8 cellular contexts compared by ENCODE assay signal in genomic region chrX:12701625-12702024, GRCh38.
DNase-seq lines count a peak whose midpoint lies in the region; ATAC-seq and TF ChIP-seq lines count a peak whose summit lies in the region.

No MANE protein-coding gene starts in this region.

- no peak overlapping the region for H3K27ac Mint-ChIP-seq in endothelial cell (ENCODE audit: unreplicated experiment)
- no peak overlapping the region for H3K27ac Mint-ChIP-seq in activated T-helper 2 cell treated with anti-CD3 and anti-CD28 coated beads, Interferon-gamma antibody, Interleukin-2, Interleukin-4, amounts not matched to agents 10 μg/mL and 5 μg/mL and 100 μg/mL, durations not matched to agents 14 hours and 24 hours and 36 hours

- H3K4me3 ChIP-seq in GM23248 (no peak overlapping the region), SU-DHL-6 (ENCODE audit: insufficient read depth, low read length, poor library complexity, severe bottlenecking) (no peak overlapping the region)

- H3K36me3 ChIP-seq in GM23248 (ENCODE audit: low read depth) (no peaks in the 10 kb centered on the region), SU-DHL-6 (ENCODE audit: low read length) (no peaks in the 10 kb centered on the region)

- H3K27ac ChIP-seq in GM23248 (no peak overlapping the region), SU-DHL-6 (ENCODE audit: low read depth, low read length) (no peak overlapping the region)

- no peaks in the 10 kb centered on the region for H3K4me1 ChIP-seq in GM23248 (ENCODE audit: insufficient read depth)

- H4K20me1 ChIP-seq in GM23248 (ENCODE audit: insufficient read depth) (no peaks in the 10 kb centered on the region), SU-DHL-6 (ENCODE audit: low read depth, low read length) (no peaks in the 10 kb centered on the region)

- H3K4me2 ChIP-seq in GM23248 (ENCODE audit: unreplicated experiment) (no peak overlapping the region), SU-DHL-6 (ENCODE audit: low read depth, low read length, poor library complexity, severe bottlenecking) (no peak overlapping the region)

- H3K79me2 ChIP-seq in GM23248 (ENCODE audit: insufficient read depth) (no peaks in the 10 kb centered on the region), SU-DHL-6 (ENCODE audit: insufficient read depth, low read length) (no peaks in the 10 kb centered on the region)

- H3K9me2 ChIP-seq in GM23248 (ENCODE audit: insufficient read depth): no peaks in the 10 kb centered on the region
- no peaks in the 10 kb centered on the region for H3K9me2 ChIP-seq in SU-DHL-6 (replicated peaks; ENCODE audit: insufficient read depth, low read length)

- 28 to 32% methylated on average over 18 of the region's 18 CpGs for WGBS in GM23248 (ENCODE audit: low coverage in 1 of 2, low lambda C conversion rate in 2 of 2, missing lambda C conversion rate in 2 of 2), 2 experiments

- H3K9me3 ChIP-seq in GM23248 (ENCODE audit: low read depth): no peaks in the 10 kb centered on the region
- H3K9me3 ChIP-seq in SU-DHL-6 (ENCODE audit: insufficient read depth, low read length): no peaks in the 10 kb centered on the region

- no peaks in the 10 kb centered on the region for H3K4me1 Mint-ChIP-seq in endothelial cell (ENCODE audit: unreplicated experiment)
- no peaks in the 10 kb centered on the region for H3K4me1 Mint-ChIP-seq in activated T-helper 2 cell treated with anti-CD3 and anti-CD28 coated beads, Interferon-gamma antibody, Interleukin-2, Interleukin-4, amounts not matched to agents 10 μg/mL and 5 μg/mL and 100 μg/mL, durations not matched to agents 14 hours and 24 hours and 36 hours (ENCODE audit: low read depth)

- H3F3A ChIP-seq in GM23248 (ENCODE audit: insufficient read depth) (no peaks in the 10 kb centered on the region), SU-DHL-6 (ENCODE audit: insufficient read depth) (no peaks in the 10 kb centered on the region)

- intact Hi-C loops in activated T-helper 2 cell treated with anti-CD3 and anti-CD28 coated beads, Interferon-gamma antibody, Interleukin-2, Interleukin-4, amounts not matched to agents 10 μg/mL and 5 μg/mL and 100 μg/mL, durations not matched to agents 14 hours and 24 hours and 36 hours (cut with micrococcal nuclease): loop anchor here (2.0 to 5.0 kb wide), 2 partner anchors 203 to 1169 kb away; no protein-coding TSS in a partner anchor

- H3K9ac ChIP-seq in GM23248 (no peak overlapping the region), SU-DHL-6 (ENCODE audit: low read length) (no peak overlapping the region)

- H3K27me3 Mint-ChIP-seq in endothelial cell (ENCODE audit: unreplicated experiment): no peaks in the 10 kb centered on the region
- H3K27me3 Mint-ChIP-seq in activated T-helper 2 cell treated with anti-CD3 and anti-CD28 coated beads, Interferon-gamma antibody, Interleukin-2, Interleukin-4, amounts not matched to agents 10 μg/mL and 5 μg/mL and 100 μg/mL, durations not matched to agents 14 hours and 24 hours and 36 hours (ENCODE audit: low read depth): peaks cover 8% of the 10 kb centered on the region

- no peak overlapping the region for H3K4me3 Mint-ChIP-seq in endothelial cell (ENCODE audit: unreplicated experiment)
- no peak overlapping the region for H3K4me3 Mint-ChIP-seq in activated T-helper 2 cell treated with anti-CD3 and anti-CD28 coated beads, Interferon-gamma antibody, Interleukin-2, Interleukin-4, amounts not matched to agents 10 μg/mL and 5 μg/mL and 100 μg/mL, durations not matched to agents 14 hours and 24 hours and 36 hours (ENCODE audit: low read depth)

- no peak for ATAC-seq in activated CD4-positive, CD25-positive, alpha-beta regulatory T cell treated with anti-CD3 and anti-CD28 coated beads, Interleukin-2, amount 50 U/mL, for 24 hours

- H3K36me3 Mint-ChIP-seq in endothelial cell (ENCODE audit: low read depth, unreplicated experiment): no peaks in the 10 kb centered on the region
- H3K36me3 Mint-ChIP-seq in activated T-helper 2 cell treated with anti-CD3 and anti-CD28 coated beads, Interferon-gamma antibody, Interleukin-2, Interleukin-4, amounts not matched to agents 10 μg/mL and 5 μg/mL and 100 μg/mL, durations not matched to agents 14 hours and 24 hours and 36 hours (ENCODE audit: low read depth): no peaks in the 10 kb centered on the region

- DNase-seq in DMS 273 treated with DMSO at 0.1 percent for 48 hours (lab: John Stamatoyannopoulos, UW) (peak; percentile 21), GM23248 (peak; percentile 60), NCI-H146 treated with DMSO at 0.1 percent for 48 hours (lab: John Stamatoyannopoulos, UW; ENCODE audit: unreplicated experiment) (peak; percentile 92), endothelial cell (ENCODE audit: low spot score) (peak; percentile 44), myocyte (ENCODE audit: low read depth) (peak; percentile 67)
- no peak for DNase-seq in activated T-helper 2 cell treated with anti-CD3 and anti-CD28 coated beads, Interferon-gamma antibody, Interleukin-2, Interleukin-4, amounts not matched to agents 10 μg/mL and 5 μg/mL and 100 μg/mL, durations not matched to agents 14 hours and 24 hours and 36 hours (ENCODE audit: low spot score)

- TF ChIP-seq CTCF in SU-DHL-6 (IDR thresholded peaks at IDR 0.05; ENCODE audit: insufficient read depth, low read length, poor library complexity, severe bottlenecking) (peak; percentile 36), endothelial cell (IDR thresholded peaks at IDR 0.05; ENCODE audit: unreplicated experiment) (peak; percentile 58)

- H3K27me3 ChIP-seq in GM23248 (replicated peaks; ENCODE audit: insufficient read depth) (no peaks in the 10 kb centered on the region), SU-DHL-6 (ENCODE audit: low read length) (no peaks in the 10 kb centered on the region)

- in situ Hi-C loops in GM23248 (cut with MboI): no loop called here

- no peaks in the 10 kb centered on the region for H3K9me3 Mint-ChIP-seq in endothelial cell (ENCODE audit: unreplicated experiment)
- no peaks in the 10 kb centered on the region for H3K9me3 Mint-ChIP-seq in activated T-helper 2 cell treated with anti-CD3 and anti-CD28 coated beads, Interferon-gamma antibody, Interleukin-2, Interleukin-4, amounts not matched to agents 10 μg/mL and 5 μg/mL and 100 μg/mL, durations not matched to agents 14 hours and 24 hours and 36 hours

- no peak overlapping the region for H2AFZ ChIP-seq in GM23248
- no peak overlapping the region for H2AFZ ChIP-seq in SU-DHL-6 (ENCODE audit: low read depth, low read length, severe bottlenecking)
